9 cellular contexts compared by ENCODE assay signal in genomic region chr12:114740448-114740847, GRCh38. TPM values are rescaled to one million over a fixed set of nuclear protein-coding genes. Genes with fewer than 3 reads are reported as not detected.
"Had no signal": no experiment of that assay in that cellular context is flagged by ENCODE, and none has a peak within 500 bp of the region (broad histone marks: within the 10 kb centered on the region; RNA-seq: fewer than 3 reads in every experiment).

No MANE protein-coding gene starts in this region.

- H2AFZ ChIP-seq: GM23248 had no signal

- H3K27ac ChIP-seq: GM23248, HL-60 had no signal

- ATAC-seq: HCT116 had no signal

- H3K9ac ChIP-seq: GM23248 had no signal

- DNase-seq: GM23248, GOT3, H7, HFFc6, KBM-7 had no signal

- H3K9me3 ChIP-seq: HAP-1 had no signal

- H3K4me3 ChIP-seq: GM23248, HAP-1 had no signal

- H3K4me1 ChIP-seq: HAP-1 had no signal

- H3K36me3 ChIP-seq: HAP-1 had no signal

RNA-seq across cellular contexts. Expression of gene TBX3, which starts 56.5 kb away (rescaled TPM):
- polyA plus RNA-seq: IgD-negative memory B cell had no signal
